Comparison of ENCODE assay signal across 23 cellular contexts in genomic region chr15:63260786-63261185, GRCh38. TPM values are rescaled to one million over a fixed set of nuclear protein-coding genes. Genes with fewer than 3 reads are reported as not detected.
DNase-seq lines count a peak whose midpoint lies in the region; ATAC-seq, FAIRE-seq and TF ChIP-seq lines count a peak whose summit lies in the region.
"Had no signal": no experiment of that assay in that cellular context is flagged by ENCODE, and none has a peak within 500 bp of the region (broad histone marks: within the 10 kb centered on the region; RNA-seq: fewer than 3 reads in every experiment).

No MANE protein-coding gene starts in this region.

- H3K4me3 ChIP-seq in right cardiac atrium (ENCODE audit: low read length) (no peak overlapping the region), right atrium auricular region (no peak overlapping the region), right lobe of liver (no peak overlapping the region), body of pancreas (no peak overlapping the region)
- H3K4me3 ChIP-seq: MG63, SJSA1 had no signal

- H3K27ac Mint-ChIP-seq in endothelial cell (ENCODE audit: unreplicated experiment) = peak overlapping the region; percentile 80
- H3K27ac Mint-ChIP-seq: CD8-positive, alpha-beta T cell had no signal

- TF ChIP-seq POLR2A in right lobe of liver (IDR thresholded peaks at IDR 0.05) (no peak), body of pancreas (IDR thresholded peaks at IDR 0.05) (no peak)

- TF ChIP-seq CTCF in right atrium auricular region (IDR thresholded peaks at IDR 0.05) (no peak), endothelial cell (IDR thresholded peaks at IDR 0.05; ENCODE audit: unreplicated experiment) (no peak), right lobe of liver (IDR thresholded peaks at IDR 0.05) (no peak), body of pancreas (IDR thresholded peaks at IDR 0.05) (no peak), D721Med (IDR thresholded peaks at IDR 0.05; ENCODE audit: insufficient read depth, missing control alignments) (no peak)

- no peaks in the 10 kb centered on the region for H3K27me3 ChIP-seq in right cardiac atrium (ENCODE audit: control insufficient read depth, insufficient read depth)
- no peaks in the 10 kb centered on the region for H3K27me3 ChIP-seq in right atrium auricular region
- H3K27me3 ChIP-seq in right lobe of liver = no peaks in the 10 kb centered on the region
- no peaks in the 10 kb centered on the region for H3K27me3 ChIP-seq in body of pancreas
- H3K27me3 ChIP-seq: MG63, SJSA1 had no signal

- intact Hi-C loops in right cardiac atrium (cut with DNase I) = no loop called here
- intact Hi-C loops in right lobe of liver (cut with DNase I) = no loop called here
- intact Hi-C loops in body of pancreas (cut with DNase I) = no loop called here

- peaks cover 1% of the 10 kb centered on the region for H3K27me3 Mint-ChIP-seq in endothelial cell (ENCODE audit: unreplicated experiment)

- H3K9me3 ChIP-seq in right cardiac atrium (ENCODE audit: control insufficient read depth, low read length) (no peaks in the 10 kb centered on the region), right atrium auricular region (no peaks in the 10 kb centered on the region), right lobe of liver (no peaks in the 10 kb centered on the region), body of pancreas (no peaks in the 10 kb centered on the region)
- H3K9me3 ChIP-seq: SJSA1 had no signal

- no peaks in the 10 kb centered on the region for H3K4me1 ChIP-seq in right cardiac atrium (ENCODE audit: control insufficient read depth, insufficient read depth, low read length)
- no peaks in the 10 kb centered on the region for H3K4me1 ChIP-seq in right atrium auricular region
- no peaks in the 10 kb centered on the region for H3K4me1 ChIP-seq in right lobe of liver
- no peaks in the 10 kb centered on the region for H3K4me1 ChIP-seq in body of pancreas

- 53% methylated on average over 5 of the region's 5 CpGs for WGBS in right cardiac atrium
- WGBS in right lobe of liver (ENCODE audit: insufficient coverage, low coverage, low lambda C conversion rate, missing lambda C conversion rate) = 54% methylated on average over 5 of the region's 5 CpGs
- 77 to 84% methylated on average over 5 of the region's 5 CpGs for WGBS in body of pancreas, 2 donors

- DNase-seq in right cardiac atrium = no peak
- DNase-seq in right atrium auricular region (ENCODE audit: low spot score) = no peak
- no peak for DNase-seq in endothelial cell (ENCODE audit: low spot score)
- no peak for DNase-seq in right lobe of liver
- DNase-seq in body of pancreas = no peak
- DNase-seq in stimulated activated CD4-positive, alpha-beta T cell treated with anti-CD3 and anti-CD28 coated beads, Interleukin-4, amount 100 ng/mL, for 1 hour = no peak
- DNase-seq in H4 (ENCODE audit: low spot score) = no peak
- DNase-seq in D721Med (ENCODE audit: insufficient read length, low spot score) = no peak
- DNase-seq: AML-193; C1 segment of cervical spinal cord; CD8-positive, alpha-beta T cell; DMS153; MG63; NCI-H1048; NCI-H1417 treated with DMSO at 0.1 percent for 48 hours; NCI-H187; NCI-H446; NCI-H526; OCI-M1 had no signal

- peaks cover 24% of the 10 kb centered on the region for H3K36me3 ChIP-seq in right atrium auricular region
- peaks cover 0 to 4% (median 1%) of the 10 kb centered on the region in 4 donors for H3K36me3 ChIP-seq in right lobe of liver
- no peaks in the 10 kb centered on the region for H3K36me3 ChIP-seq in body of pancreas (replicated peaks in 1 of 2; ENCODE audit: insufficient read depth in 1 of 2, low read depth in 2 of 2)

- H3K36me3 Mint-ChIP-seq in endothelial cell (ENCODE audit: low read depth, unreplicated experiment) = peaks cover 13% of the 10 kb centered on the region

- no peak overlapping the region for H3K4me3 Mint-ChIP-seq in endothelial cell (ENCODE audit: unreplicated experiment)
- H3K4me3 Mint-ChIP-seq: CD8-positive, alpha-beta T cell had no signal

- H3K4me1 Mint-ChIP-seq in endothelial cell (ENCODE audit: unreplicated experiment) = peaks cover 15% of the 10 kb centered on the region

- no peak for FAIRE-seq in D721Med (lab: Jason Lieb, UNC)
- FAIRE-seq: GM19239, H1 had no signal

- ATAC-seq in right cardiac atrium (peak; percentile 38 to 78), right lobe of liver (peak in 3 of 4 donors; percentile 24 to 37 (median 35)), body of pancreas (no peak)
- ATAC-seq: CD8-positive, alpha-beta T cell; Right ventricle myocardium inferior had no signal

- no peaks in the 10 kb centered on the region for H3K9me3 Mint-ChIP-seq in endothelial cell (ENCODE audit: unreplicated experiment)
- H3K9me3 Mint-ChIP-seq: CD8-positive, alpha-beta T cell had no signal

- H3K27ac ChIP-seq in right cardiac atrium (ENCODE audit: low read length) (no peak overlapping the region), right atrium auricular region (no peak overlapping the region), right lobe of liver (no peak overlapping the region), body of pancreas (no peak overlapping the region)
- H3K27ac ChIP-seq: SJSA1 had no signal

RNA-seq across cellular contexts. Expression of gene APH1B, which starts 16.6 kb away (rescaled TPM):
- 10 to 100 TPM; 10.4 to 13.4 (median 10.9) TPM for total RNA-seq in right cardiac atrium
- polyA plus RNA-seq in right cardiac atrium = 6.0 TPM
- total RNA-seq in right atrium auricular region = 1 to 10 TPM; 4.8 to 6.9 TPM
- total RNA-seq in endothelial cell (ENCODE audit: unreplicated experiment) = 26.3 TPM
- total RNA-seq in right lobe of liver = 1 to 10 TPM; 2.2 to 7.4 (median 4.7) TPM
- 10 to 100 TPM in 1 of 2 donors, 1 to 10 TPM in 1; 6.9 to 12.7 TPM for total RNA-seq in body of pancreas
- 20.7 and 27.3 TPM in 2 replicates for total RNA-seq in H4 (2014; rRNA removed; shearing (Covaris generic))
